Comparison of ENCODE assay signal across 21 cellular contexts in genomic region chr20:1308067-1308701, GRCh38. TPM values are rescaled to one million over a fixed set of nuclear protein-coding genes. Genes with fewer than 3 reads are reported as not detected.
DNase-seq lines count a peak whose midpoint lies in the region; ATAC-seq, FAIRE-seq and TF ChIP-seq lines count a peak whose summit lies in the region.
"Had no signal": no experiment of that assay in that cellular context is flagged by ENCODE, and none has a peak within 500 bp of the region (broad histone marks: within the 10 kb centered on the region; RNA-seq: fewer than 3 reads in every experiment).

No MANE protein-coding gene starts in this region.

- no peaks in the 10 kb centered on the region for H3K9me3 Mint-ChIP-seq in neural crest cell
- H3K9me3 Mint-ChIP-seq in stimulated activated effector memory CD8-positive, alpha-beta T cell treated with anti-CD3 and anti-CD28 coated beads, Interleukin-12 subunit alpha, Interleukin-12 subunit beta, amount 100 ng/mL, for 72 hours, result no peaks in the 10 kb centered on the region
- no peaks in the 10 kb centered on the region for H3K9me3 Mint-ChIP-seq in WTC11
- H3K9me3 Mint-ChIP-seq: CD4-positive, alpha-beta memory T cell had no signal

- H3K4me1 Mint-ChIP-seq in T-helper 17 cell (peaks cover under 1% of the 10 kb centered on the region), neural crest cell (peaks cover 4% of the 10 kb centered on the region), WTC11 (no peaks in the 10 kb centered on the region)
- no peaks in the 10 kb centered on the region for H3K4me1 Mint-ChIP-seq in stimulated activated effector memory CD8-positive, alpha-beta T cell treated with anti-CD3 and anti-CD28 coated beads, Interleukin-12 subunit alpha, Interleukin-12 subunit beta, amount 100 ng/mL, for 72 hours

- no peaks in the 10 kb centered on the region for H4K20me1 ChIP-seq in HepG2 (ENCODE audit: insufficient read depth, low read length)

- DNase-seq in HepG2 (ENCODE audit: low spot score) (no peak), right lobe of liver (no peak), T-helper 17 cell (no peak), neural crest cell (ENCODE audit: low read depth, low spot score) (no peak), WTC11 (ENCODE audit: low spot score) (no peak)
- no peak for DNase-seq in stimulated activated effector memory CD8-positive, alpha-beta T cell treated with anti-CD3 and anti-CD28 coated beads, Interleukin-12 subunit alpha, Interleukin-12 subunit beta, amount 100 ng/mL, for 72 hours (ENCODE audit: low spot score in 2 of 2)
- DNase-seq: C1 segment of cervical spinal cord; CD4-positive, alpha-beta memory T cell; COR-L47; DMS53; NCI-H1048; NCI-H1417; NCI-H187; NCI-H2107; NCI-H446; NCI-H526 treated with DMSO at 0.1 percent for 48 hours; Right ventricle myocardium superior; RPMI8226 had no signal

- H3K27ac ChIP-seq in HepG2 (ENCODE audit: extremely low read length, insufficient read depth, low read length), result no peak overlapping the region
- no peak overlapping the region for H3K27ac ChIP-seq in right lobe of liver

- H3K9me3 ChIP-seq in HepG2 (ENCODE audit: low read length), result no peaks in the 10 kb centered on the region
- no peaks in the 10 kb centered on the region for H3K9me3 ChIP-seq in right lobe of liver
- no peaks in the 10 kb centered on the region for H3K9me3 ChIP-seq in T-helper 17 cell (ENCODE audit: control insufficient read depth, low read length, poor library complexity, severe bottlenecking)
- H3K9me3 ChIP-seq: HAP-1 had no signal

- H3K36me3 Mint-ChIP-seq in T-helper 17 cell (ENCODE audit: low read depth) (peaks cover 6% of the 10 kb centered on the region), neural crest cell (ENCODE audit: low read depth) (no peaks in the 10 kb centered on the region), WTC11 (no peaks in the 10 kb centered on the region)
- H3K36me3 Mint-ChIP-seq in stimulated activated effector memory CD8-positive, alpha-beta T cell treated with anti-CD3 and anti-CD28 coated beads, Interleukin-12 subunit alpha, Interleukin-12 subunit beta, amount 100 ng/mL, for 72 hours, result peaks cover 6% of the 10 kb centered on the region

- peak overlapping the region; percentile 39 for H3K27ac Mint-ChIP-seq in T-helper 17 cell
- peak overlapping the region; percentile 46 for H3K27ac Mint-ChIP-seq in neural crest cell (ENCODE audit: unreplicated experiment)
- H3K27ac Mint-ChIP-seq in stimulated activated effector memory CD8-positive, alpha-beta T cell treated with anti-CD3 and anti-CD28 coated beads, Interleukin-12 subunit alpha, Interleukin-12 subunit beta, amount 100 ng/mL, for 72 hours, result peak overlapping the region; percentile 24
- H3K27ac Mint-ChIP-seq in WTC11, result no peak overlapping the region

- no peak overlapping the region for H2AFZ ChIP-seq in HepG2 (ENCODE audit: low read length)

- BruUV-seq in HepG2 (replicated peaks; lab: Mats Ljungman, UMichigan), result no TSS peak

- intact Hi-C loops in HepG2 (cut with micrococcal nuclease; ENCODE audit: unreplicated experiment), result no loop called here
- intact Hi-C loops in right lobe of liver (cut with DNase I), result no loop called here

- no peaks in the 10 kb centered on the region for H3K79me2 ChIP-seq in HepG2 (ENCODE audit: insufficient read depth, low read length)

- peaks cover 12 to 35% of the 10 kb centered on the region in 2 experiments; a peak in 4 of 5 replicates for H3K27me3 ChIP-seq in HepG2 (ENCODE audit: control insufficient read depth in 1 of 2, insufficient read depth in 2 of 2, low read length in 2 of 2)
- no peaks in the 10 kb centered on the region for H3K27me3 ChIP-seq in right lobe of liver

- H3K9ac ChIP-seq in HepG2 (ENCODE audit: insufficient read depth, low read depth, low read length), result no peak overlapping the region

- TF ChIP-seq EP300 in HepG2 (IDR thresholded peaks at IDR 0.05; ENCODE audit: low read depth in 2 of 2, low read length in 2 of 2) (no peak), HepG2 (CRISPR knock-in tag; IDR thresholded peaks at IDR 0.05; ENCODE audit: borderline replicate concordance) (no peak)

- POLR2A ChIA-PET in HepG2 (lab: Yijun Ruan, JAX) (interaction anchor here (1.8 kb wide), 1 partner anchor 17 kb away, joined by 7 read pairs; no protein-coding TSS in a partner anchor), WTC11 (lab: Charles Lee) (no interaction called here)

- TF ChIP-seq RAD21 in HepG2 (CRISPR knock-in tag; IDR thresholded peaks at IDR 0.05), result no peak

- no peak for FAIRE-seq in HepG2 (lab: Jason Lieb, UNC)
- FAIRE-seq: GM18507 had no signal

- H3K27me3 Mint-ChIP-seq in T-helper 17 cell (no peaks in the 10 kb centered on the region), neural crest cell (ENCODE audit: low read depth) (no peaks in the 10 kb centered on the region), WTC11 (ENCODE audit: low read depth) (peaks cover 15% of the 10 kb centered on the region)
- H3K27me3 Mint-ChIP-seq: CD4-positive, alpha-beta memory T cell had no signal

- TF ChIP-seq POLR2A in HepG2 (IDR thresholded peaks at IDR 0.05; ENCODE audit: insufficient read depth in 1 of 2, low read depth in 2 of 2, low read length in 2 of 2) (no peak), right lobe of liver (IDR thresholded peaks at IDR 0.05) (no peak)

- H3K4me1 ChIP-seq in HepG2 (ENCODE audit: insufficient read depth, low read length), result no peaks in the 10 kb centered on the region
- H3K4me1 ChIP-seq in right lobe of liver, result no peaks in the 10 kb centered on the region
- H3K4me1 ChIP-seq: HAP-1 had no signal

- H3K36me3 ChIP-seq in HepG2 (replicated peaks in 1 of 2; ENCODE audit: control insufficient read depth in 1 of 2, insufficient read depth in 2 of 2, low read length in 2 of 2) (no peaks in the 10 kb centered on the region), right lobe of liver (no peaks in the 10 kb centered on the region)
- H3K36me3 ChIP-seq: HAP-1 had no signal

- in situ Hi-C loops in HepG2 (cut with HindIII; ENCODE audit: extremely low pct_ligation_motif_present, low pct_unique_long_range_greater_than_20kb), result no loop called here

- WGBS in HepG2 (ENCODE audit: low lambda C conversion rate), result 43% methylated on average over 12 of the region's 13 CpGs
- 83% methylated on average over 2 of the region's 13 CpGs for WGBS in right lobe of liver (ENCODE audit: insufficient coverage, low coverage, low lambda C conversion rate, missing lambda C conversion rate)

- H3K4me2 ChIP-seq in HepG2 (ENCODE audit: low read depth, low read length), result no peak overlapping the region

- no peak overlapping the region for H3K4me3 Mint-ChIP-seq in T-helper 17 cell
- no peak overlapping the region for H3K4me3 Mint-ChIP-seq in neural crest cell
- H3K4me3 Mint-ChIP-seq in stimulated activated effector memory CD8-positive, alpha-beta T cell treated with anti-CD3 and anti-CD28 coated beads, Interleukin-12 subunit alpha, Interleukin-12 subunit beta, amount 100 ng/mL, for 72 hours, result no peak overlapping the region
- H3K4me3 Mint-ChIP-seq in WTC11, result no peak overlapping the region
- H3K4me3 Mint-ChIP-seq: CD4-positive, alpha-beta memory T cell had no signal

- CTCF ChIA-PET in HepG2 (lab: Yijun Ruan, JAX; ENCODE audit: low intra/inter-chr PET ratio, low total read pairs), result no interaction called here
- CTCF ChIA-PET in WTC11 (lab: Charles Lee), result interaction anchor here (0.9 to 1.7 kb wide), 5 partner anchors 14 to 469 kb away, joined by 3 to 4 read pairs (median 3); no protein-coding TSS in a partner anchor

- peak; percentile 5; the same call in 1 of the 3 replicates for ATAC-seq in HepG2
- no peak for ATAC-seq in right lobe of liver
- ATAC-seq in T-helper 17 cell, result no peak
- ATAC-seq in stimulated activated effector memory CD8-positive, alpha-beta T cell treated with anti-CD3 and anti-CD28 coated beads, Interleukin-12 subunit alpha, Interleukin-12 subunit beta, amount 100 ng/mL, for 72 hours, result no peak
- ATAC-seq in GM18861 (IDR thresholded peaks at IDR 0.05; ENCODE audit: unreplicated experiment), result no peak
- no peak for ATAC-seq in WTC11

- no peak overlapping the region for H3K4me3 ChIP-seq in HepG2 (replicated peaks in 1 of 3; ENCODE audit: insufficient read depth in 1 of 3, low read depth in 2 of 3, low read length in 3 of 3)
- H3K4me3 ChIP-seq in right lobe of liver, result no peak overlapping the region
- H3K4me3 ChIP-seq: HAP-1 had no signal

- TF ChIP-seq CTCF in HepG2 (CRISPR knock-in tag; IDR thresholded peaks at IDR 0.05), result no peak
- no peak for TF ChIP-seq CTCF in right lobe of liver (IDR thresholded peaks at IDR 0.05)
- no peak for TF ChIP-seq CTCF in neural crest cell (conservative IDR thresholded peaks at IDR 0.05)
- TF ChIP-seq CTCF in WTC11 (IDR thresholded peaks at IDR 0.05), result no peak

RNA-seq across cellular contexts. Expression of gene SDCBP2, which starts 20.8 kb away (rescaled TPM):
- 0.87 and 1.2 TPM in 2 replicates for total RNA-seq in HepG2 (2016; rRNA removed; fragmentation: Illumina TruSeq; extraction: Trizol)
- total RNA-seq in HepG2 (2016; cell fraction: cytosol; rRNA removed; fragmentation: Illumina TruSeq; extraction: Trizol; ENCODE audit: low read depth), result 0.79 and 0.91 TPM in 2 replicates
- 0.89 and 1.1 TPM in 2 replicates for total RNA-seq in HepG2 (2016; cell fraction: insoluble cytoplasmic fraction; rRNA removed; fragmentation: Illumina TruSeq; extraction: Trizol)
- 0.48 and 0.93 TPM in 2 replicates for total RNA-seq in HepG2 (2016; cell fraction: membrane; rRNA removed; fragmentation: Illumina TruSeq; extraction: Trizol)
- total RNA-seq in HepG2 (2016; cell fraction: nucleus; rRNA removed; fragmentation: Illumina TruSeq; extraction: Trizol), result 0.66 and 0.81 TPM in 2 replicates
- 2.4 and 2.9 TPM in 2 replicates for polyA plus RNA-seq in HepG2 (2011; rRNA removed)
- 2.5 and 3.1 TPM in 2 replicates for polyA plus RNA-seq in HepG2 (2011; cell fraction: cytosol; rRNA removed)
- 6.1 and 6.2 TPM in 2 replicates for polyA plus RNA-seq in HepG2 (2011; cell fraction: nucleus; rRNA removed)
- 2.1 and 4.3 TPM in 2 replicates for polyA plus RNA-seq in HepG2 (2012)
- polyA plus RNA-seq in HepG2 (2016; cell fraction: cytosol; fragmentation: Illumina TruSeq; extraction: Trizol; ENCODE audit: low read depth), result 0.62 and 0.94 TPM in 2 replicates
- polyA plus RNA-seq in HepG2 (2016; cell fraction: insoluble cytoplasmic fraction; fragmentation: Illumina TruSeq; extraction: Trizol; ENCODE audit: low read depth), result 0.67 and 0.96 TPM in 2 replicates
- 0.65 and 0.68 TPM in 2 replicates for polyA plus RNA-seq in HepG2 (2016; cell fraction: membrane; fragmentation: Illumina TruSeq; extraction: Trizol; ENCODE audit: low read depth)
- polyA plus RNA-seq in HepG2 (2016; cell fraction: nucleus; fragmentation: Illumina TruSeq; extraction: Trizol; ENCODE audit: insufficient read depth, low read depth), result 1.5 and 1.6 TPM in 2 replicates
- 0.42 and 0.92 TPM in 2 replicates for polyA minus RNA-seq in HepG2 (2011; rRNA and poly(A)+ RNA removed; ENCODE audit: low replicate concordance)
- polyA minus RNA-seq in HepG2 (2011; cell fraction: cytosol; rRNA and poly(A)+ RNA removed), result 0.62 and 0.89 TPM in 2 replicates
- polyA minus RNA-seq in HepG2 (2011; cell fraction: nucleus; rRNA and poly(A)+ RNA removed), result 0.37 and 0.64 TPM in 2 replicates
- 10 to 100 TPM in 3 of 6 experiments, 1 to 10 TPM in 3; 2.0 to 43.3 (median 16.6) TPM for total RNA-seq in right lobe of liver
- 1 to 10 TPM; 1.2 to 2.3 TPM for total RNA-seq in T-helper 17 cell
- total RNA-seq in neural crest cell, result 1.6 and 2.4 TPM in 2 replicates
- total RNA-seq in WTC11 (2021), result 2.5 to 3.3 TPM (median 2.6 TPM) in 3 replicates

RNA-seq across cellular contexts. Expression of gene SNPH, which starts 42.1 kb away (rescaled TPM):
- total RNA-seq in HepG2 (2016; rRNA removed; fragmentation: Illumina TruSeq; extraction: Trizol), result 0.09 TPM in 1 of 2 replicates, not detected in the other
- total RNA-seq in HepG2 (2016; cell fraction: cytosol; rRNA removed; fragmentation: Illumina TruSeq; extraction: Trizol; ENCODE audit: low read depth), result not detected in 2 replicates
- 0.04 TPM in 1 of 2 replicates, not detected in the other for total RNA-seq in HepG2 (2016; cell fraction: insoluble cytoplasmic fraction; rRNA removed; fragmentation: Illumina TruSeq; extraction: Trizol)
- total RNA-seq in HepG2 (2016; cell fraction: membrane; rRNA removed; fragmentation: Illumina TruSeq; extraction: Trizol), result 0.03 TPM in 1 of 2 replicates, not detected in the other
- 0.06 TPM in 2 replicates for total RNA-seq in HepG2 (2016; cell fraction: nucleus; rRNA removed; fragmentation: Illumina TruSeq; extraction: Trizol)
- polyA plus RNA-seq in HepG2 (2011; rRNA removed), result not detected in 2 replicates
- not detected in 2 replicates for polyA plus RNA-seq in HepG2 (2011; cell fraction: cytosol; rRNA removed)
- 0.02 TPM in 1 of 2 replicates, not detected in the other for polyA plus RNA-seq in HepG2 (2011; cell fraction: nucleus; rRNA removed)
- not detected in 2 replicates for polyA plus RNA-seq in HepG2 (2012)
- not detected in 2 replicates for polyA plus RNA-seq in HepG2 (2016; cell fraction: cytosol; fragmentation: Illumina TruSeq; extraction: Trizol; ENCODE audit: low read depth)
- not detected in 2 replicates for polyA plus RNA-seq in HepG2 (2016; cell fraction: insoluble cytoplasmic fraction; fragmentation: Illumina TruSeq; extraction: Trizol; ENCODE audit: low read depth)
- not detected in 2 replicates for polyA plus RNA-seq in HepG2 (2016; cell fraction: membrane; fragmentation: Illumina TruSeq; extraction: Trizol; ENCODE audit: low read depth)
- polyA plus RNA-seq in HepG2 (2016; cell fraction: nucleus; fragmentation: Illumina TruSeq; extraction: Trizol; ENCODE audit: insufficient read depth, low read depth), result 0.12 TPM in 1 of 2 replicates, not detected in the other
- polyA minus RNA-seq in HepG2 (2011; rRNA and poly(A)+ RNA removed; ENCODE audit: low replicate concordance), result 0.02 and 0.10 TPM in 2 replicates
- not detected in 2 replicates for polyA minus RNA-seq in HepG2 (2011; cell fraction: cytosol; rRNA and poly(A)+ RNA removed)
- polyA minus RNA-seq in HepG2 (2011; cell fraction: nucleus; rRNA and poly(A)+ RNA removed), result not detected in 2 replicates
- under 1 TPM; 0.11 to 0.61 (median 0.12) TPM for total RNA-seq in right lobe of liver
- 1 to 10 TPM; 6.7 to 9.4 TPM for total RNA-seq in T-helper 17 cell
- 3.0 and 3.3 TPM in 2 replicates for total RNA-seq in neural crest cell
- 3.5 to 4.4 TPM (median 3.6 TPM) in 3 replicates for total RNA-seq in WTC11 (2021)
